12 cellular contexts compared by ENCODE assay signal in the genomic region with DNA sequence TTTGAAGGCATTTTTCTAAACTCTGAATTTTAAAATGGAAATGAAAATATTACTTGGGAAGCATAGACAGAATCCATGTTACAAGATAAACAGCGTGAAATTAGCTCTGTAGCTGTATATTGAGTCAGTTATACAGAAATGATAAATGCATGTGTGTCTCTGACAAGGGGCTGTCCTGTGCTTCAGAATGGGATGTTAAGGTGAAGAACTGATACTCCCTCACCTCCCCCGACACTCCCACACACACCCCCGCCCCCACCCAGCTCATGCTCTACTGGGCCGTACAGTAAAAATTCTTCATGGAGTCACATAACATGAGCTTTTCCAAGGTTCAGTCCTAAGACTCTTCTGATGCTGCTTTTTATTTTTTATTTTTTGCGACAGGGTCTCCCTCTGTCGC. TPM values are rescaled to one million over a fixed set of nuclear protein-coding genes. Genes with fewer than 3 reads are reported as not detected.
A peak's percentile ranks its signal among the peaks of the same experiment; 100 is the strongest.
DNase-seq lines count a peak whose midpoint lies in the region; ATAC-seq and TF ChIP-seq lines count a peak whose summit lies in the region.
"Had no signal": no experiment of that assay in that cellular context is flagged by ENCODE, and none has a peak within 500 bp of the region (broad histone marks: within the 10 kb centered on the region; RNA-seq: fewer than 3 reads in every experiment).

No MANE protein-coding gene starts in this region.

- peak overlapping the region; percentile 92 to 94 for H3K27ac ChIP-seq in right atrium auricular region
- peak overlapping the region in 3 of 12 donors; percentile 88 to 93 (median 91) for H3K27ac ChIP-seq in heart left ventricle
- peak overlapping the region; percentile 89 to 92 for H3K27ac ChIP-seq in ascending aorta

- no peaks in the 10 kb centered on the region for H3K9me3 Mint-ChIP-seq in naive thymus-derived CD8-positive, alpha-beta T cell

- no peaks in the 10 kb centered on the region for H3K27me3 Mint-ChIP-seq in naive thymus-derived CD8-positive, alpha-beta T cell

- H3K4me3 ChIP-seq in right atrium auricular region (no peak overlapping the region), heart left ventricle (peak overlapping the region in 3 of 12 donors; percentile 81 to 100 (median 96)), ascending aorta (peak overlapping the region in 1 of 2 donors; percentile 98)

- no peak for TF ChIP-seq CTCF in right atrium auricular region (IDR thresholded peaks at IDR 0.05)
- no peak for TF ChIP-seq CTCF in heart left ventricle (IDR thresholded peaks at IDR 0.05)
- no peak for TF ChIP-seq CTCF in ascending aorta (IDR thresholded peaks at IDR 0.05)

- H3K36me3 Mint-ChIP-seq in naive thymus-derived CD8-positive, alpha-beta T cell: no peaks in the 10 kb centered on the region

- H3K27ac Mint-ChIP-seq in naive thymus-derived CD8-positive, alpha-beta T cell: peak overlapping the region in 9 of 10 donors; percentile 24 to 97 (median 87)

- intact Hi-C loops in heart left ventricle (cut with DNase I) (no loop called here), ascending aorta (cut with DNase I) (loop anchor here (2.0 to 10.0 kb wide), 5 partner anchors 43 to 343 kb away; partner anchors contain the start of genes MAP4K3 and TMEM178A)

- no peak for TF ChIP-seq POLR2A in heart left ventricle (IDR thresholded peaks at IDR 0.05)

- POLR2A ChIA-PET in naive thymus-derived CD8-positive, alpha-beta T cell (lab: Charles Lee): no interaction called here

- H3K9me3 ChIP-seq in right atrium auricular region (no peaks in the 10 kb centered on the region), heart left ventricle (peaks cover 0 to 7% (median 0%) of the 10 kb centered on the region in 12 donors), ascending aorta (no peaks in the 10 kb centered on the region)
- H3K9me3 ChIP-seq: esophagus squamous epithelium had no signal

- H3K36me3 ChIP-seq in right atrium auricular region (no peaks in the 10 kb centered on the region), heart left ventricle (peaks cover 0 to 4% (median 0%) of the 10 kb centered on the region in 9 donors), ascending aorta (no peaks in the 10 kb centered on the region)
- H3K36me3 ChIP-seq: esophagus squamous epithelium had no signal

- H3K27me3 ChIP-seq in right atrium auricular region: no peaks in the 10 kb centered on the region
- H3K27me3 ChIP-seq in heart left ventricle: no peaks in the 10 kb centered on the region
- no peaks in the 10 kb centered on the region for H3K27me3 ChIP-seq in ascending aorta
- H3K27me3 ChIP-seq: BE2C, esophagus squamous epithelium, MG63 had no signal

- H3K4me1 ChIP-seq in right atrium auricular region (peaks cover 0 to 16% of the 10 kb centered on the region in 2 donors), heart left ventricle (peaks cover 0 to 47% (median 17%) of the 10 kb centered on the region in 12 donors), ascending aorta (peaks cover 1 to 19% of the 10 kb centered on the region in 2 donors)
- H3K4me1 ChIP-seq: BE2C had no signal

- no peak for ATAC-seq in heart left ventricle
- ATAC-seq in naive thymus-derived CD8-positive, alpha-beta T cell: no peak
- ATAC-seq in HG02884 (IDR thresholded peaks at IDR 0.05; ENCODE audit: unreplicated experiment): no peak
- no peak for ATAC-seq in HG02588 (IDR thresholded peaks at IDR 0.05; ENCODE audit: unreplicated experiment)

- DNase-seq in right atrium auricular region (ENCODE audit: low spot score): no peak
- DNase-seq in heart left ventricle: no peak
- DNase-seq in ascending aorta (ENCODE audit: low spot score in 2 of 2): no peak
- no peak for DNase-seq in naive thymus-derived CD8-positive, alpha-beta T cell
- no peak for DNase-seq in cerebellum (ENCODE audit: low spot score)
- DNase-seq in retina: no peak
- DNase-seq: BE2C, esophagus squamous epithelium, MG63, NCI-H774 had no signal

- peak overlapping the region; percentile 88 to 98 (median 91) for H3K4me3 Mint-ChIP-seq in naive thymus-derived CD8-positive, alpha-beta T cell

- WGBS in heart left ventricle, 4 donors: 90 to 93% (median 91%) methylated on average over 6 of the region's 6 CpGs

- H3K4me1 Mint-ChIP-seq in naive thymus-derived CD8-positive, alpha-beta T cell: peaks cover 16 to 65% (median 55%) of the 10 kb centered on the region in 4 donors

RNA-seq across cellular contexts. Expression of gene THUMPD2, which starts 0.9 kb away (rescaled TPM):
- total RNA-seq in right atrium auricular region (1 to 10 TPM; 5.9 to 9.4 TPM), heart left ventricle (1 to 10 TPM; 3.6 to 6.2 (median 5.3) TPM), ascending aorta (13.0 TPM), cerebellum (26.1 TPM)
- 1 to 10 TPM; 5.2 to 5.9 TPM for polyA plus RNA-seq in heart left ventricle
- total RNA-seq in naive thymus-derived CD8-positive, alpha-beta T cell: 10 to 100 TPM; 12.9 to 13.4 TPM
- polyA plus RNA-seq in naive thymus-derived CD8-positive, alpha-beta T cell: 1 to 10 TPM; 3.8 to 7.4 (median 5.6) TPM
